8 cellular contexts compared by ENCODE assay signal in genomic region chr15:63276342-63277043, GRCh38. TPM values are rescaled to one million over a fixed set of nuclear protein-coding genes. Genes with fewer than 3 reads are reported as not detected.
DNase-seq lines count a peak whose midpoint lies in the region; ATAC-seq and TF ChIP-seq lines count a peak whose summit lies in the region.

No MANE protein-coding gene starts in this region.

- DNase-seq in NB4 (ENCODE audit: low read depth) (peak; percentile 28), activated gamma-delta T cell (lab: John Stamatoyannopoulos, UW) (no peak), globus pallidus (ENCODE audit: low spot score) (no peak)
- no peak for DNase-seq in effector memory CD4-positive, alpha-beta T cell
- no peak for DNase-seq in naive thymus-derived CD4-positive, alpha-beta T cell

- POLR2A ChIA-PET in naive thymus-derived CD4-positive, alpha-beta T cell (lab: Charles Lee) = interaction anchor here (0.6 to 5.7 kb wide), 8 partner anchors 8 to 141 kb away, joined by 3 to 52 read pairs (median 5); partner anchors contain the start of gene RPS27L

- H3K36me3 ChIP-seq in effector memory CD4-positive, alpha-beta T cell (ENCODE audit: control insufficient read depth, insufficient read depth, low read length) = no peaks in the 10 kb centered on the region
- H3K36me3 ChIP-seq in naive thymus-derived CD4-positive, alpha-beta T cell (ENCODE audit: control insufficient read depth in 2 of 3, insufficient read depth in 3 of 3, low read length in 3 of 3) = peaks cover 0 to 17% (median 0%) of the 10 kb centered on the region in 3 experiments

- ATAC-seq in GM21381 (IDR thresholded peaks at IDR 0.05; ENCODE audit: unreplicated experiment) (peak; percentile 20), GM21360 (IDR thresholded peaks at IDR 0.05; ENCODE audit: unreplicated experiment) (no peak), GM19324 (IDR thresholded peaks at IDR 0.05; ENCODE audit: low FRiP score, unreplicated experiment) (no peak)
- ATAC-seq in naive thymus-derived CD4-positive, alpha-beta T cell = no peak

- peaks cover 11% of the 10 kb centered on the region for H3K4me1 ChIP-seq in effector memory CD4-positive, alpha-beta T cell (ENCODE audit: control insufficient read depth, insufficient read depth, low read length, poor library complexity, severe bottlenecking)
- peaks cover 10 to 21% of the 10 kb centered on the region in 2 donors for H3K4me1 ChIP-seq in naive thymus-derived CD4-positive, alpha-beta T cell (ENCODE audit: control insufficient read depth in 2 of 2, insufficient read depth in 2 of 2, low read length in 2 of 2)

- H3K9me3 ChIP-seq in effector memory CD4-positive, alpha-beta T cell (ENCODE audit: control insufficient read depth, low read length) = no peaks in the 10 kb centered on the region
- H3K9me3 ChIP-seq in naive thymus-derived CD4-positive, alpha-beta T cell (ENCODE audit: control insufficient read depth in 2 of 3, low read length in 3 of 3) = no peaks in the 10 kb centered on the region

- TF ChIP-seq CTCF in NB4 (IDR thresholded peaks at IDR 0.05; ENCODE audit: low read depth, low read length) = no peak

- CTCF ChIA-PET in naive thymus-derived CD4-positive, alpha-beta T cell (lab: Charles Lee) = interaction anchor here (0.9 to 1.8 kb wide), 3 partner anchors 31 to 140 kb away, joined by 3 to 4 read pairs (median 4); no protein-coding TSS in a partner anchor

- intact Hi-C loops in naive thymus-derived CD4-positive, alpha-beta T cell (cut with micrococcal nuclease) = loop anchor here (1.0 to 10.0 kb wide), 12 partner anchors 32 to 1908 kb away; partner anchors contain the start of genes RAB8B (in 2 of the 2), RPS27L (in 2 of the 2), CLPX (in 1 of the 2) and LACTB (in 1 of the 2)

- peaks cover 0 to 14% (median 0%) of the 10 kb centered on the region in 5 donors for H3K36me3 Mint-ChIP-seq in naive thymus-derived CD4-positive, alpha-beta T cell

- H3K27ac Mint-ChIP-seq in naive thymus-derived CD4-positive, alpha-beta T cell = peak overlapping the region; percentile 68 to 98 (median 86)

- no peaks in the 10 kb centered on the region for H3K27me3 ChIP-seq in effector memory CD4-positive, alpha-beta T cell (replicated peaks; ENCODE audit: control insufficient read depth, insufficient read depth, low read length, poor library complexity, severe bottlenecking)
- H3K27me3 ChIP-seq in naive thymus-derived CD4-positive, alpha-beta T cell (ENCODE audit: control insufficient read depth in 2 of 2, insufficient read depth in 2 of 2, low read length in 2 of 2) = no peaks in the 10 kb centered on the region

- no peaks in the 10 kb centered on the region for H3K27me3 Mint-ChIP-seq in naive thymus-derived CD4-positive, alpha-beta T cell

- peak overlapping the region; percentile 76 for H3K4me3 ChIP-seq in NB4 (ENCODE audit: low read depth, low read length)
- H3K4me3 ChIP-seq in effector memory CD4-positive, alpha-beta T cell (ENCODE audit: insufficient read depth, low read depth, low read length, poor library complexity, severe bottlenecking) = peak overlapping the region; percentile 59
- H3K4me3 ChIP-seq in naive thymus-derived CD4-positive, alpha-beta T cell (ENCODE audit: low read length) = peak overlapping the region; percentile 71

- H3K4me3 Mint-ChIP-seq in naive thymus-derived CD4-positive, alpha-beta T cell = peak overlapping the region; percentile 66 to 93 (median 89)

- no peak for TF ChIP-seq POLR2A in NB4 (IDR thresholded peaks at IDR 0.05; ENCODE audit: extremely low read depth, insufficient read length)

- no peaks in the 10 kb centered on the region for H3K9me3 Mint-ChIP-seq in naive thymus-derived CD4-positive, alpha-beta T cell

- H3K4me1 Mint-ChIP-seq in naive thymus-derived CD4-positive, alpha-beta T cell = peaks cover 23 to 49% (median 46%) of the 10 kb centered on the region in 7 donors

- H3K27ac ChIP-seq in effector memory CD4-positive, alpha-beta T cell (ENCODE audit: insufficient read depth, low read length, poor library complexity, severe bottlenecking) = peak overlapping the region; percentile 64
- H3K27ac ChIP-seq in naive thymus-derived CD4-positive, alpha-beta T cell (ENCODE audit: low read depth, low read length) = peak overlapping the region; percentile 82

RNA-seq across cellular contexts. Expression of gene APH1B, which starts 0.9 kb away (rescaled TPM):
- total RNA-seq in naive thymus-derived CD4-positive, alpha-beta T cell = 10 to 100 TPM in 4 of 5 experiments, 1 to 10 TPM in 1; 9.9 to 29.9 (median 17.6) TPM
- 10 to 100 TPM; 10.9 to 11.4 TPM for polyA plus RNA-seq in naive thymus-derived CD4-positive, alpha-beta T cell
